ENCODE assay signal across 1 cellular context in genomic region chr2:8540552-8541055, GRCh38.
TF ChIP-seq lines count a peak whose summit lies in the region.

No MANE protein-coding gene starts in this region.

TF ChIP-seq in HepG2, 621 proteins besides CTCF, POLR2A, EP300 and RAD21 (continued from another document):
- TF ChIP-seq TFDP2 (CRISPR knock-in tag; IDR thresholded peaks at IDR 0.05) (no peak), SATB2 (CRISPR knock-in tag; IDR thresholded peaks at IDR 0.05) (no peak), STAT6 (CRISPR knock-in tag; IDR thresholded peaks at IDR 0.05; ENCODE audit: borderline replicate concordance) (no peak), MYNN (CRISPR knock-in tag; IDR thresholded peaks at IDR 0.05; ENCODE audit: low read depth) (no peak), BRD4 (CRISPR knock-in tag; IDR thresholded peaks at IDR 0.05) (no peak), TOPORS (CRISPR knock-in tag; IDR thresholded peaks at IDR 0.05) (no peak)
